Comparison of ENCODE assay signal across 6 cellular contexts in genomic region chr20:58981564-58982364, GRCh38.
DNase-seq lines count a peak whose midpoint lies in the region; ATAC-seq lines count a peak whose summit lies in the region.

No MANE protein-coding gene starts in this region.

- H3K4me3 ChIP-seq in iPS-20b (ENCODE audit: low read length), result peak overlapping the region; percentile 91

- peak overlapping the region; percentile 64 for H3K27ac ChIP-seq in iPS-20b (ENCODE audit: low read length)

- peaks cover 10% of the 10 kb centered on the region for H3K36me3 Mint-ChIP-seq in activated naive CD4-positive, alpha-beta T cell treated with anti-CD3 and anti-CD28 coated beads, Interleukin-2, amount 10 ng/mL, durations not matched to agents 7 days and 5 days
- peaks cover 11% of the 10 kb centered on the region for H3K36me3 Mint-ChIP-seq in T-helper 1 cell treated with Interleukin-12 subunit alpha and Interleukin-12 subunit beta and Interleukin-4 antibody, amounts not matched to agents 30 μg/mL and 1 μg/mL, for 36 hours (ENCODE audit: low read depth)

- CTCF ChIA-PET in activated naive CD4-positive, alpha-beta T cell treated with anti-CD3 and anti-CD28 coated beads, Interleukin-2, amount 10 ng/mL, durations not matched to agents 7 days and 5 days (lab: Charles Lee), result interaction anchor here (1.2 to 1.4 kb wide), 2 partner anchors 9 to 67 kb away, joined by 3 to 4 read pairs; no protein-coding TSS in a partner anchor

- H3K9ac ChIP-seq in iPS-20b (ENCODE audit: low read depth, low read length), result peak overlapping the region; percentile 91

- no peaks in the 10 kb centered on the region; the same call in 1 of the 2 replicates for H3K27me3 ChIP-seq in iPS-20b (ENCODE audit: insufficient read depth, low read length)

- peak overlapping the region; percentile 90 for H3K4me3 Mint-ChIP-seq in activated naive CD4-positive, alpha-beta T cell treated with anti-CD3 and anti-CD28 coated beads, Interleukin-2, amount 10 ng/mL, durations not matched to agents 7 days and 5 days
- peak overlapping the region; percentile 92 for H3K4me3 Mint-ChIP-seq in T-helper 1 cell treated with Interleukin-12 subunit alpha and Interleukin-12 subunit beta and Interleukin-4 antibody, amounts not matched to agents 30 μg/mL and 1 μg/mL, for 36 hours

- no peaks in the 10 kb centered on the region for H3K9me3 Mint-ChIP-seq in activated naive CD4-positive, alpha-beta T cell treated with anti-CD3 and anti-CD28 coated beads, Interleukin-2, amount 10 ng/mL, durations not matched to agents 7 days and 5 days
- H3K9me3 Mint-ChIP-seq in T-helper 1 cell treated with Interleukin-12 subunit alpha and Interleukin-12 subunit beta and Interleukin-4 antibody, amounts not matched to agents 30 μg/mL and 1 μg/mL, for 36 hours, result no peaks in the 10 kb centered on the region

- H3K4me1 Mint-ChIP-seq in activated naive CD4-positive, alpha-beta T cell treated with anti-CD3 and anti-CD28 coated beads, Interleukin-2, amount 10 ng/mL, durations not matched to agents 7 days and 5 days, result peaks cover 37% of the 10 kb centered on the region
- H3K4me1 Mint-ChIP-seq in T-helper 1 cell treated with Interleukin-12 subunit alpha and Interleukin-12 subunit beta and Interleukin-4 antibody, amounts not matched to agents 30 μg/mL and 1 μg/mL, for 36 hours (ENCODE audit: low read depth), result peaks cover 35% of the 10 kb centered on the region

- no peaks in the 10 kb centered on the region for H3K9me3 ChIP-seq in iPS-20b (ENCODE audit: insufficient read depth, low read depth, low read length)

- peak overlapping the region; percentile 83 for H3K27ac Mint-ChIP-seq in activated naive CD4-positive, alpha-beta T cell treated with anti-CD3 and anti-CD28 coated beads, Interleukin-2, amount 10 ng/mL, durations not matched to agents 7 days and 5 days
- H3K27ac Mint-ChIP-seq in T-helper 1 cell treated with Interleukin-12 subunit alpha and Interleukin-12 subunit beta and Interleukin-4 antibody, amounts not matched to agents 30 μg/mL and 1 μg/mL, for 36 hours, result peak overlapping the region; percentile 87

- peaks cover 11% of the 10 kb centered on the region for H3K4me1 ChIP-seq in iPS-20b (ENCODE audit: insufficient read depth, low read length)

- no peak for ATAC-seq in HG03571 (IDR thresholded peaks at IDR 0.05; ENCODE audit: unreplicated experiment)

- DNase-seq in activated naive CD4-positive, alpha-beta T cell treated with anti-CD3 and anti-CD28 coated beads, Interleukin-2, amount 10 ng/mL, durations not matched to agents 7 days and 5 days, result peak; percentile 37
- no peak for DNase-seq in activated naive CD4-positive, alpha-beta T cell treated with anti-CD3 and anti-CD28 coated beads, Interleukin-2, amount 50 U/mL, for 16 hours
- DNase-seq in NCI-H1930 (lab: John Stamatoyannopoulos, UW), result no peak

- H3K36me3 ChIP-seq in iPS-20b (ENCODE audit: insufficient read depth, low read depth, low read length), result peaks cover 11% of the 10 kb centered on the region

- H3K27me3 Mint-ChIP-seq in activated naive CD4-positive, alpha-beta T cell treated with anti-CD3 and anti-CD28 coated beads, Interleukin-2, amount 10 ng/mL, durations not matched to agents 7 days and 5 days, result peaks cover 25% of the 10 kb centered on the region
- peaks cover 9% of the 10 kb centered on the region for H3K27me3 Mint-ChIP-seq in T-helper 1 cell treated with Interleukin-12 subunit alpha and Interleukin-12 subunit beta and Interleukin-4 antibody, amounts not matched to agents 30 μg/mL and 1 μg/mL, for 36 hours (ENCODE audit: low read depth)
